ENCODE assay signal across 15 cellular contexts in genomic region chr7:101140746-101141382, GRCh38. TPM values are rescaled to one million over a fixed set of nuclear protein-coding genes. Genes with fewer than 3 reads are reported as not detected.
A peak's percentile ranks its signal among the peaks of the same experiment; 100 is the strongest.
DNase-seq lines count a peak whose midpoint lies in the region; ATAC-seq, FAIRE-seq and TF ChIP-seq lines count a peak whose summit lies in the region.
"Had no signal": no experiment of that assay in that cellular context is flagged by ENCODE, and none has a peak within 500 bp of the region (broad histone marks: within the 10 kb centered on the region; RNA-seq: fewer than 3 reads in every experiment).

No MANE protein-coding gene starts in this region.

- H3K27me3 ChIP-seq in HUES48 (ENCODE audit: control insufficient read depth, insufficient read depth, low read length) (no peaks in the 10 kb centered on the region), keratinocyte (ENCODE audit: control insufficient read depth, extremely low read depth, insufficient read depth, low read length) (no peaks in the 10 kb centered on the region)
- H3K27me3 ChIP-seq: upper lobe of right lung had no signal

- H3K4me3 ChIP-seq in HUES48 (ENCODE audit: low read depth, low read length): no peak overlapping the region
- H3K4me3 ChIP-seq in keratinocyte (ENCODE audit: control insufficient read depth in 2 of 3, extremely low read depth in 1 of 3, insufficient read depth in 2 of 3, low read depth in 1 of 3, low read length in 3 of 3): peak overlapping the region in 1 of 3 experiments; percentile 43
- H3K4me3 ChIP-seq: upper lobe of right lung had no signal

- no peak for TF ChIP-seq POLR2A in H54 (IDR thresholded peaks at IDR 0.05; ENCODE audit: low read depth, low read length)

- no peaks in the 10 kb centered on the region for H3K9me1 ChIP-seq in keratinocyte (ENCODE audit: control insufficient read depth, extremely low read depth, insufficient read depth, low read length)

- H4K20me1 ChIP-seq in keratinocyte (ENCODE audit: control insufficient read depth, extremely low read depth, insufficient read depth, low read length): no peaks in the 10 kb centered on the region

- POLR2A ChIA-PET in RWPE1 (lab: Yijun Ruan, JAX; ENCODE audit: low non-redundant PET): no interaction called here

- H3K27ac ChIP-seq in HUES48 (ENCODE audit: low read depth, low read length): peak overlapping the region; percentile 42
- H3K27ac ChIP-seq in RWPE1: peak overlapping the region; percentile 72
- H3K27ac ChIP-seq in keratinocyte (ENCODE audit: control insufficient read depth, insufficient read depth, low read length): peak overlapping the region; percentile 93
- H3K27ac ChIP-seq: upper lobe of right lung had no signal

- ATAC-seq in HG03045 (IDR thresholded peaks at IDR 0.05; ENCODE audit: unreplicated experiment): no peak
- ATAC-seq: activated naive CD4-positive, alpha-beta T cell treated with anti-CD3 and anti-CD28 coated beads, Interleukin-2, amount 50 U/mL, for 72 hours; stimulated activated effector memory CD8-positive, alpha-beta T cell treated with anti-CD3 and anti-CD28 coated beads, Interleukin-12 subunit alpha, Interleukin-12 subunit beta, amount 100 ng/mL, for 72 hours; T-cell; upper lobe of right lung had no signal

- CTCF ChIA-PET in RWPE1 (lab: Yijun Ruan, JAX): interaction anchor here (0.5 to 2.8 kb wide), 6 partner anchors 26 to 1163 kb away, joined by 3 to 16 read pairs (median 3); no protein-coding TSS in a partner anchor

- H3K9ac ChIP-seq in HUES48 (ENCODE audit: low read depth, low read length) (no peak overlapping the region), keratinocyte (ENCODE audit: control insufficient read depth, extremely low read depth, insufficient read depth, low read length) (peak overlapping the region; percentile 63)

- H3K9me3 ChIP-seq in HUES48 (ENCODE audit: control insufficient read depth, insufficient read depth, low read length) (no peaks in the 10 kb centered on the region), keratinocyte (ENCODE audit: control insufficient read depth, low read depth, low read length) (no peaks in the 10 kb centered on the region)
- H3K9me3 ChIP-seq: upper lobe of right lung had no signal

- FAIRE-seq in keratinocyte (lab: Jason Lieb, UNC) (no peak), H54 (lab: Jason Lieb, UNC) (no peak)
- FAIRE-seq: endometrium, GM12891 had no signal

- H3K79me2 ChIP-seq in keratinocyte (ENCODE audit: control insufficient read depth, insufficient read depth, low read length): no peaks in the 10 kb centered on the region

- DNase-seq in RWPE1 (ENCODE audit: low spot score) (no peak), keratinocyte (ENCODE audit: low read depth, low spot score) (no peak), H54 (ENCODE audit: insufficient read length, low spot score) (no peak)
- DNase-seq: activated B cell treated with CpG ODN at 0.5 μM for 24 hours; CD8-positive, alpha-beta memory T cell; NCI-H1930; NCI-H526 treated with DMSO at 0.1 percent for 48 hours; T-cell; upper lobe of right lung had no signal

- H3K36me3 ChIP-seq in HUES48 (ENCODE audit: control insufficient read depth, insufficient read depth, low read length) (no peaks in the 10 kb centered on the region), keratinocyte (ENCODE audit: control insufficient read depth in 2 of 2, extremely low read depth in 1 of 2, insufficient read depth in 2 of 2, low read length in 2 of 2) (peaks cover 7 to 12% of the 10 kb centered on the region in 2 experiments)
- H3K36me3 ChIP-seq: upper lobe of right lung had no signal

- dilution Hi-C loops in keratinocyte (cut with MboI; ENCODE audit: extremely low pct_ligation_motif_present, low sequenced_read_pairs): no loop called here

- H3K4me1 ChIP-seq in HUES48 (ENCODE audit: control insufficient read depth, insufficient read depth, low read length): 0 out of 2 replicates have a peak, but pooled peaks cover 10% of the 10 kb centered on the region
- H3K4me1 ChIP-seq in keratinocyte (ENCODE audit: control insufficient read depth, extremely low read depth, insufficient read depth, low read length): peaks cover 38% of the 10 kb centered on the region

- peak overlapping the region; percentile 56 for H2AFZ ChIP-seq in keratinocyte (ENCODE audit: control insufficient read depth, low read length)

- H3K4me2 ChIP-seq in keratinocyte (ENCODE audit: control insufficient read depth, extremely low read depth, insufficient read depth, low read depth, low read length): peak overlapping the region; percentile 87

- TF ChIP-seq CTCF in RWPE1 (conservative IDR thresholded peaks at IDR 0.05; ENCODE audit: low read depth) (no peak), keratinocyte (optimal IDR thresholded peaks at IDR 0.05 in 1 of 3, IDR thresholded peaks at IDR 0.05 in 1 of 3, conservative IDR thresholded peaks at IDR 0.05 in 1 of 3; ENCODE audit: extremely low read depth in 1 of 3, insufficient read depth in 2 of 3, low read length in 3 of 3) (no peak)

RNA-seq across cellular contexts. Expression of gene AP1S1, which starts 13.4 kb away (rescaled TPM):
- polyA plus RNA-seq in keratinocyte: 279 to 310 TPM (median 289 TPM) in 3 replicates
- polyA plus RNA-seq in keratinocyte (2011; ENCODE audit: low read depth): 177 TPM
- 272 and 352 TPM in 2 replicates for polyA plus RNA-seq in keratinocyte (2011; cell fraction: cytosol; rRNA removed)
- 191 and 237 TPM in 2 replicates for polyA plus RNA-seq in keratinocyte (2011; cell fraction: nucleus; rRNA removed)
- 194 and 251 TPM in 2 replicates for polyA plus RNA-seq in keratinocyte (2012; ENCODE audit: low replicate concordance)
- 89.4 to 186 TPM (median 148 TPM) in 3 replicates for polyA minus RNA-seq in keratinocyte
- polyA minus RNA-seq in keratinocyte (2011; cell fraction: cytosol; rRNA and poly(A)+ RNA removed): 164 TPM
- polyA minus RNA-seq in keratinocyte (2011; cell fraction: nucleus; rRNA and poly(A)+ RNA removed): 32.7 and 46.5 TPM in 2 replicates

RNA-seq across cellular contexts. Expression of gene SERPINE1, which starts 14.0 kb away (rescaled TPM):
- 522 to 820 TPM (median 808 TPM) in 3 replicates for polyA plus RNA-seq in keratinocyte
- polyA plus RNA-seq in keratinocyte (2011; ENCODE audit: low read depth): 34.7 TPM
- 285 and 359 TPM in 2 replicates for polyA plus RNA-seq in keratinocyte (2011; cell fraction: cytosol; rRNA removed)
- polyA plus RNA-seq in keratinocyte (2011; cell fraction: nucleus; rRNA removed): 835 and 1,052 TPM in 2 replicates
- polyA plus RNA-seq in keratinocyte (2012; ENCODE audit: low replicate concordance): 93.7 and 469 TPM in 2 replicates
- polyA minus RNA-seq in keratinocyte: 678 to 1,056 TPM (median 837 TPM) in 3 replicates
- polyA minus RNA-seq in keratinocyte (2011; cell fraction: cytosol; rRNA and poly(A)+ RNA removed): 628 TPM
- polyA minus RNA-seq in keratinocyte (2011; cell fraction: nucleus; rRNA and poly(A)+ RNA removed): 723 and 866 TPM in 2 replicates
- polyA plus RNA-seq: CD8-positive, alpha-beta memory T cell had no signal

RNA-seq across cellular contexts. Expression of gene VGF, which starts 24.5 kb away (rescaled TPM):
- 0.04 to 0.06 TPM in 2 of 3 replicates, not detected in the other for polyA plus RNA-seq in keratinocyte
- 0.16 TPM for polyA plus RNA-seq in keratinocyte (2011; ENCODE audit: low read depth)
- polyA plus RNA-seq in keratinocyte (2011; cell fraction: cytosol; rRNA removed): 0.12 TPM in 1 of 2 replicates, not detected in the other
- 0.13 TPM in 1 of 2 replicates, not detected in the other for polyA plus RNA-seq in keratinocyte (2011; cell fraction: nucleus; rRNA removed)
- polyA plus RNA-seq in keratinocyte (2012; ENCODE audit: low replicate concordance): 0.15 and 0.55 TPM in 2 replicates
- not detected in 3 replicates for polyA minus RNA-seq in keratinocyte
- not detected for polyA minus RNA-seq in keratinocyte (2011; cell fraction: cytosol; rRNA and poly(A)+ RNA removed)
- polyA minus RNA-seq in keratinocyte (2011; cell fraction: nucleus; rRNA and poly(A)+ RNA removed): not detected in 2 replicates
- polyA plus RNA-seq: CD8-positive, alpha-beta memory T cell had no signal

RNA-seq across cellular contexts. Expression of gene NAT16, which starts 39.2 kb away (rescaled TPM):
- not detected in 3 replicates for polyA plus RNA-seq in keratinocyte
- not detected for polyA plus RNA-seq in keratinocyte (2011; ENCODE audit: low read depth)
- polyA plus RNA-seq in keratinocyte (2011; cell fraction: cytosol; rRNA removed): not detected in 2 replicates
- polyA plus RNA-seq in keratinocyte (2011; cell fraction: nucleus; rRNA removed): not detected in 2 replicates
- not detected in 2 replicates for polyA plus RNA-seq in keratinocyte (2012; ENCODE audit: low replicate concordance)
- polyA minus RNA-seq in keratinocyte: not detected in 3 replicates
- polyA minus RNA-seq in keratinocyte (2011; cell fraction: cytosol; rRNA and poly(A)+ RNA removed): not detected
- not detected in 2 replicates for polyA minus RNA-seq in keratinocyte (2011; cell fraction: nucleus; rRNA and poly(A)+ RNA removed)
- polyA plus RNA-seq: CD8-positive, alpha-beta memory T cell had no signal

RNA-seq across cellular contexts. Expression of gene TRIM56, which starts 55.6 kb away (rescaled TPM):
- polyA plus RNA-seq in keratinocyte: 3.0 to 3.9 TPM (median 3.6 TPM) in 3 replicates
- 3.5 TPM for polyA plus RNA-seq in keratinocyte (2011; ENCODE audit: low read depth)
- 1.9 and 2.2 TPM in 2 replicates for polyA plus RNA-seq in keratinocyte (2011; cell fraction: cytosol; rRNA removed)
- polyA plus RNA-seq in keratinocyte (2011; cell fraction: nucleus; rRNA removed): 10.0 and 14.9 TPM in 2 replicates
- polyA plus RNA-seq in keratinocyte (2012; ENCODE audit: low replicate concordance): 6.4 and 13.0 TPM in 2 replicates
- 3.2 to 11.9 TPM (median 7.8 TPM) in 3 replicates for polyA minus RNA-seq in keratinocyte
- polyA minus RNA-seq in keratinocyte (2011; cell fraction: cytosol; rRNA and poly(A)+ RNA removed): 8.6 TPM
- 6.0 and 10.9 TPM in 2 replicates for polyA minus RNA-seq in keratinocyte (2011; cell fraction: nucleus; rRNA and poly(A)+ RNA removed)

Comparison
In these comparisons a context has a peak if more than half of its experiments do, and no peak if none do; other contexts are left out.
1. H3K27ac ChIP-seq: peak in every context shown above with its lines; median percentile 93 in keratinocyte; 72 in RWPE1; 42 in HUES48.